13 cellular contexts compared by ENCODE assay signal in the genomic region with DNA sequence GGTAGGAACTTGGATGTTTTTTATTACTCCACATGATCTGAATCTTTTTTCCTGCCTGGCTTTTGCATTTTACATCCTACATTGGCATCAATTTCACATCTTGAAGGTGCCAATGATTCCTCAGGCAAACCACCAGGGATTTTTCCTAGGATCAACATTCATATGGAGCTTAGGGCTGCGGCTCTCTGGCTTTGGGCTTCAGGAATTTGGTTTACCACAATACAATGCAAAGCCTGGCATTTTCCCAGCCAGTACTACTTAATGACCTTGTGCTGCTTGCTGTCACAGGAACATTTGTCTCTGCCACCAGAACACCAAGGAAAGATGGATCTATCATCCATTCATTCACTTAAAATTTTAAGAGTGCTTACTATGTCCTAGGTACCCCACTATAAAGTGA.
DNase-seq lines count a peak whose midpoint lies in the region; ATAC-seq and TF ChIP-seq lines count a peak whose summit lies in the region.
"Had no signal": no experiment of that assay in that cellular context is flagged by ENCODE, and none has a peak within 500 bp of the region (broad histone marks: within the 10 kb centered on the region; RNA-seq: fewer than 3 reads in every experiment).

No MANE protein-coding gene starts in this region.

- no peak overlapping the region for H2BK5ac ChIP-seq in H9 (ENCODE audit: insufficient read length, low read length)

- H2BK20ac ChIP-seq in H9 (ENCODE audit: low read depth, low read length, poor library complexity, severe bottlenecking): no peak overlapping the region

- H2BK120ac ChIP-seq in H9 (ENCODE audit: low read depth, low read length, poor library complexity, severe bottlenecking): no peak overlapping the region

- H3K23me2 ChIP-seq in H9 (ENCODE audit: insufficient read length, low read depth, low read length, poor library complexity, severe bottlenecking): no peaks in the 10 kb centered on the region

- H3K9ac ChIP-seq in NT2/D1 (ENCODE audit: insufficient read length, low read depth) (no peak overlapping the region), fibroblast of lung (ENCODE audit: insufficient read depth, low read length) (no peak overlapping the region), H9 (ENCODE audit: extremely low read depth, insufficient read length, low read length) (no peak overlapping the region)

- no peaks in the 10 kb centered on the region for H3K79me2 ChIP-seq in fibroblast of lung (ENCODE audit: control insufficient read depth, insufficient read depth, low read length)
- no peaks in the 10 kb centered on the region for H3K79me2 ChIP-seq in H9 (ENCODE audit: insufficient read depth, low read length)

- H2AFZ ChIP-seq in fibroblast of lung (ENCODE audit: low read length) (no peak overlapping the region), H9 (ENCODE audit: low read length) (no peak overlapping the region)

- peak; percentile 18 for DNase-seq in NCI-H1694 (lab: John Stamatoyannopoulos, UW)
- DNase-seq in NCI-H1694 treated with DMSO at 0.1 percent for 48 hours (lab: John Stamatoyannopoulos, UW): no peak
- DNase-seq in NT2/D1 (ENCODE audit: low read depth, low spot score): peak; percentile 8
- peak; percentile 83 to 93 for DNase-seq in fibroblast of lung (ENCODE audit: low read depth in 2 of 2)
- DNase-seq in retinal pigment epithelial cell (ENCODE audit: low read depth): peak; percentile 98
- DNase-seq in NCI-H2196 treated with DMSO at 0.1 percent for 48 hours (lab: John Stamatoyannopoulos, UW; ENCODE audit: unreplicated experiment): no peak
- no peak for DNase-seq in H9
- DNase-seq: activated CD8-positive, alpha-beta T cell treated with anti-CD3 and anti-CD28 coated beads for 36 hours; activated naive CD8-positive, alpha-beta T cell treated with anti-CD3 and anti-CD28 coated beads, Interleukin-2, amount 10 ng/mL, durations not matched to agents 7 days and 5 days; Kasumi-1; NCI-H526 treated with DMSO at 0.1 percent for 48 hours had no signal

- no peak overlapping the region for H3K4ac ChIP-seq in H9 (ENCODE audit: low read depth, low read length)

- no peak overlapping the region for H4K5ac ChIP-seq in H9 (ENCODE audit: insufficient read length, low read depth, low read length)

- H3K27me3 Mint-ChIP-seq in H9 (ENCODE audit: low read depth): no peaks in the 10 kb centered on the region
- H3K27me3 Mint-ChIP-seq: activated CD8-positive, alpha-beta T cell treated with anti-CD3 and anti-CD28 coated beads for 36 hours; activated naive CD8-positive, alpha-beta T cell treated with anti-CD3 and anti-CD28 coated beads, Interleukin-2, amount 10 ng/mL, durations not matched to agents 7 days and 5 days had no signal

- H3K27me3 ChIP-seq in NT2/D1 (ENCODE audit: insufficient read depth, insufficient read length): no peaks in the 10 kb centered on the region
- no peaks in the 10 kb centered on the region for H3K27me3 ChIP-seq in fibroblast of lung (ENCODE audit: control insufficient read depth, insufficient read depth, low read length)
- H3K27me3 ChIP-seq in H9 (ENCODE audit: insufficient read depth, low read length): no peaks in the 10 kb centered on the region

- no peaks in the 10 kb centered on the region for H3K9me3 Mint-ChIP-seq in H9
- H3K9me3 Mint-ChIP-seq: activated CD8-positive, alpha-beta T cell treated with anti-CD3 and anti-CD28 coated beads for 36 hours; activated naive CD8-positive, alpha-beta T cell treated with anti-CD3 and anti-CD28 coated beads, Interleukin-2, amount 10 ng/mL, durations not matched to agents 7 days and 5 days had no signal

- no peak overlapping the region for H3K18ac ChIP-seq in H9 (ENCODE audit: insufficient read length, low read depth, low read length)

- no peak overlapping the region for H2BK12ac ChIP-seq in H9 (ENCODE audit: insufficient read length, low read depth, low read length)

- H3K14ac ChIP-seq in H9 (ENCODE audit: insufficient read depth, low read length): no peak overlapping the region

- H3K4me1 Mint-ChIP-seq in H9: peaks cover 0 to 11% of the 10 kb centered on the region in 2 experiments; a peak in 2 of 4 replicates
- H3K4me1 Mint-ChIP-seq: activated naive CD8-positive, alpha-beta T cell treated with anti-CD3 and anti-CD28 coated beads, Interleukin-2, amount 10 ng/mL, durations not matched to agents 7 days and 5 days had no signal

- H4K91ac ChIP-seq in H9 (ENCODE audit: insufficient read length, low read depth, low read length): no peak overlapping the region

- no peak overlapping the region for H3K27ac ChIP-seq in fibroblast of lung (ENCODE audit: insufficient read depth, low read length)
- no peak overlapping the region for H3K27ac ChIP-seq in H9 (ENCODE audit: insufficient read length, low read depth, low read length)
- H3K27ac ChIP-seq: thoracic aorta had no signal

- H3K9me3 ChIP-seq in NT2/D1 (ENCODE audit: insufficient read depth, low read length) (no peaks in the 10 kb centered on the region), fibroblast of lung (ENCODE audit: control insufficient read depth, insufficient read depth, low read depth, low read length) (no peaks in the 10 kb centered on the region), H9 (ENCODE audit: control insufficient read depth, low read depth, low read length) (no peaks in the 10 kb centered on the region)
- H3K9me3 ChIP-seq: thoracic aorta had no signal

- no peaks in the 10 kb centered on the region for H3K36me3 Mint-ChIP-seq in H9 (ENCODE audit: insufficient read depth in 1 of 3, low read depth in 3 of 3)
- H3K36me3 Mint-ChIP-seq: activated naive CD8-positive, alpha-beta T cell treated with anti-CD3 and anti-CD28 coated beads, Interleukin-2, amount 10 ng/mL, durations not matched to agents 7 days and 5 days had no signal

- H3K4me3 ChIP-seq in NT2/D1 (ENCODE audit: insufficient read length, low read depth) (no peak overlapping the region), fibroblast of lung (replicated peaks in 1 of 4; ENCODE audit: control extremely low read depth in 1 of 4, insufficient read depth in 1 of 4, low read depth in 3 of 4, low read length in 4 of 4) (no peak overlapping the region), retinal pigment epithelial cell (ENCODE audit: low read length) (no peak overlapping the region)
- H3K4me3 ChIP-seq: thoracic aorta had no signal

- TF ChIP-seq CTCF in fibroblast of lung (conservative IDR thresholded peaks at IDR 0.05 in 1 of 2, IDR thresholded peaks at IDR 0.05 in 1 of 2; ENCODE audit: low read depth in 1 of 2, low read length in 2 of 2) (no peak), retinal pigment epithelial cell (conservative IDR thresholded peaks at IDR 0.05; ENCODE audit: low read depth, low read length) (no peak), H9 (conservative IDR thresholded peaks at IDR 0.05) (no peak)

- no peak overlapping the region for H3T11ph ChIP-seq in H9 (ENCODE audit: low read length)

- no peak overlapping the region for H2BK15ac ChIP-seq in H9 (ENCODE audit: low read depth, low read length)

- no peak overlapping the region for H2AK5ac ChIP-seq in H9 (ENCODE audit: insufficient read length, low read length)

- no peak overlapping the region for H3K23ac ChIP-seq in H9 (ENCODE audit: insufficient read length, low read depth, low read length)

- no peak overlapping the region for H3K4me3 Mint-ChIP-seq in H9
- H3K4me3 Mint-ChIP-seq: activated CD8-positive, alpha-beta T cell treated with anti-CD3 and anti-CD28 coated beads for 36 hours; activated naive CD8-positive, alpha-beta T cell treated with anti-CD3 and anti-CD28 coated beads, Interleukin-2, amount 10 ng/mL, durations not matched to agents 7 days and 5 days had no signal

- no peak overlapping the region; a peak in 1 of 7 replicates for H3K27ac Mint-ChIP-seq in H9
- H3K27ac Mint-ChIP-seq: activated CD8-positive, alpha-beta T cell treated with anti-CD3 and anti-CD28 coated beads for 36 hours; activated naive CD8-positive, alpha-beta T cell treated with anti-CD3 and anti-CD28 coated beads, Interleukin-2, amount 10 ng/mL, durations not matched to agents 7 days and 5 days had no signal

- no peaks in the 10 kb centered on the region for H3K36me3 ChIP-seq in NT2/D1 (ENCODE audit: insufficient read depth, insufficient read length, low read length)
- peaks cover 2% of the 10 kb centered on the region for H3K36me3 ChIP-seq in fibroblast of lung (ENCODE audit: control insufficient read depth, insufficient read depth, low read length)
- H3K36me3 ChIP-seq: thoracic aorta had no signal

- H4K8ac ChIP-seq in H9 (replicated peaks; ENCODE audit: insufficient read length, low read depth, low read length): no peak overlapping the region

- peak overlapping the region; percentile 23 for H3K4me2 ChIP-seq in fibroblast of lung (ENCODE audit: extremely low read depth, insufficient read depth, low read length)
- H3K4me2 ChIP-seq in H9 (ENCODE audit: insufficient read depth, insufficient read length, low read length): no peak overlapping the region

- no CpG with 5 or more reads among the region's 1 CpG for WGBS in H9 (ENCODE audit: extremely low coverage, insufficient read length, low lambda C conversion rate)

- H3K56ac ChIP-seq in H9 (ENCODE audit: insufficient read length, low read depth, low read length): no peak overlapping the region

- no peaks in the 10 kb centered on the region for H4K20me1 ChIP-seq in fibroblast of lung (ENCODE audit: control insufficient read depth, extremely low read depth, insufficient read depth, low read length)
- H4K20me1 ChIP-seq in H9 (ENCODE audit: control insufficient read depth, insufficient read depth, insufficient read length): no peaks in the 10 kb centered on the region

- no peaks in the 10 kb centered on the region for H3K4me1 ChIP-seq in NT2/D1 (ENCODE audit: insufficient read depth, insufficient read length)
- H3K4me1 ChIP-seq in fibroblast of lung (ENCODE audit: control insufficient read depth, extremely low read depth, insufficient read depth, low read length): peaks cover 3% of the 10 kb centered on the region
- no peaks in the 10 kb centered on the region for H3K4me1 ChIP-seq in H9 (ENCODE audit: insufficient read depth, low read length)

- no peak for ATAC-seq in GM18867 (IDR thresholded peaks at IDR 0.05; ENCODE audit: unreplicated experiment)
- ATAC-seq: activated CD8-positive, alpha-beta T cell treated with anti-CD3 and anti-CD28 coated beads for 36 hours had no signal

- H3K79me1 ChIP-seq in H9 (ENCODE audit: insufficient read depth, low read depth, low read length, poor library complexity, severe bottlenecking): no peaks in the 10 kb centered on the region

Comparison
In these comparisons a context has a peak if more than half of its experiments do, and no peak if none do; other contexts are left out.
1. DNase-seq: peak in NCI-H1694 (single experiment), NT2/D1 (single experiment), fibroblast of lung (2 of 2) and retinal pigment epithelial cell (single experiment); none in NCI-H1694 treated with DMSO at 0.1 percent for 48 hours (single experiment), NCI-H2196 treated with DMSO at 0.1 percent for 48 hours (single experiment) and H9 (single experiment).